1 cellular context compared by ENCODE assay signal in the genomic region with DNA sequence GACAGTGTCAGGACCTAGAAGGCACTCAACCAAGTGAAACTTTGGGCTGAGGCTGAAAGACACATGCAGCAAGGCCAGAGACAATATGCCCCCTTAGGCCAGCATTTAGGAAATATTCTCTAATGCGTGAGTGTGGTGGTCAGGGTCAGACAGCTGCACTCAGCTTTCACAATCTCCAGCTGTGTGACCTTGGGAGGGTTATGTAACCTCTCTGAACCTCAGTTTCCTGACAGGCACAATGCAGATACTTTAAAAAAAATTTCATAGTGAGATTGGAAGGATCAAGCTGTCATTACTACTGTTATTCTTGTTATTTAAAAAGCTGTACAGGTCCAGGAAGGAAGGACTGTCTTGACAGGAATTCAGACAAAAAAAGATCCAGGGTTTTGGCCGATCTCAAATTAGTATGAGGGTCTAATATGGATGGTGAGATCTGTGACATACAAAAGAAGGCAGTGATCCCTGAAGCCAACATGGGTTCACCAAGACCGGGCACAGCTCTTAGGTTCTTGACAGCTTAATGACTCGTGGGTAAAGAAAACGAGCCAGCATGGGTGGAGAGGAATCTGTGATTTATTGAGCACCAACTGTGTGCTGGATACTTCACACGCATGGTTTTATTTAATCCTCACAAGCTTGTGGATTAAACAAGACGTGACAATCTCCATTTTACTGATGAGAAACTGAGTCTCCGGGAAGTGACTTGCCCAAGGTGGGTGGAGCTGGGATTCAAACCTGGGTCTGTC.
TF ChIP-seq lines count a peak whose summit lies in the region.

No MANE protein-coding gene starts in this region.

TF ChIP-seq in HepG2, 621 proteins besides CTCF, POLR2A, EP300 and RAD21 (continued from another document):
- TF ChIP-seq, protein P1, sequence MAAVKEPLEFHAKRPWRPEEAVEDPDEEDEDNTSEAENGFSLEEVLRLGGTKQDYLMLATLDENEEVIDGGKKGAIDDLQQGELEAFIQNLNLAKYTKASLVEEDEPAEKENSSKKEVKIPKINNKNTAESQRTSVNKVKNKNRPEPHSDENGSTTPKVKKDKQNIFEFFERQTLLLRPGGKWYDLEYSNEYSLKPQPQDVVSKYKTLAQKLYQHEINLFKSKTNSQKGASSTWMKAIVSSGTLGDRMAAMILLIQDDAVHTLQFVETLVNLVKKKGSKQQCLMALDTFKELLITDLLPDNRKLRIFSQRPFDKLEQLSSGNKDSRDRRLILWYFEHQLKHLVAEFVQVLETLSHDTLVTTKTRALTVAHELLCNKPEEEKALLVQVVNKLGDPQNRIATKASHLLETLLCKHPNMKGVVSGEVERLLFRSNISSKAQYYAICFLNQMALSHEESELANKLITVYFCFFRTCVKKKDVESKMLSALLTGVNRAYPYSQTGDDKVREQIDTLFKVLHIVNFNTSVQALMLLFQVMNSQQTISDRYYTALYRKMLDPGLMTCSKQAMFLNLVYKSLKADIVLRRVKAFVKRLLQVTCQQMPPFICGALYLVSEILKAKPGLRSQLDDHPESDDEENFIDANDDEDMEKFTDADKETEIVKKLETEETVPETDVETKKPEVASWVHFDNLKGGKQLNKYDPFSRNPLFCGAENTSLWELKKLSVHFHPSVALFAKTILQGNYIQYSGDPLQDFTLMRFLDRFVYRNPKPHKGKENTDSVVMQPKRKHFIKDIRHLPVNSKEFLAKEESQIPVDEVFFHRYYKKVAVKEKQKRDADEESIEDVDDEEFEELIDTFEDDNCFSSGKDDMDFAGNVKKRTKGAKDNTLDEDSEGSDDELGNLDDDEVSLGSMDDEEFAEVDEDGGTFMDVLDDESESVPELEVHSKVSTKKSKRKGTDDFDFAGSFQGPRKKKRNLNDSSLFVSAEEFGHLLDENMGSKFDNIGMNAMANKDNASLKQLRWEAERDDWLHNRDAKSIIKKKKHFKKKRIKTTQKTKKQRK (IDR thresholded peaks at IDR 0.05; ENCODE audit: low read length): no peak
- TF ChIP-seq, protein P2, sequence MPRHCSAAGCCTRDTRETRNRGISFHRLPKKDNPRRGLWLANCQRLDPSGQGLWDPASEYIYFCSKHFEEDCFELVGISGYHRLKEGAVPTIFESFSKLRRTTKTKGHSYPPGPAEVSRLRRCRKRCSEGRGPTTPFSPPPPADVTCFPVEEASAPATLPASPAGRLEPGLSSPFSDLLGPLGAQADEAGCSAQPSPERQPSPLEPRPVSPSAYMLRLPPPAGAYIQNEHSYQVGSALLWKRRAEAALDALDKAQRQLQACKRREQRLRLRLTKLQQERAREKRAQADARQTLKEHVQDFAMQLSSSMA (CRISPR knock-in tag; IDR thresholded peaks at IDR 0.05): no peak
- TF ChIP-seq HES4 (CRISPR knock-in tag; IDR thresholded peaks at IDR 0.05; ENCODE audit: borderline replicate concordance): no peak
- TF ChIP-seq, protein P3, sequence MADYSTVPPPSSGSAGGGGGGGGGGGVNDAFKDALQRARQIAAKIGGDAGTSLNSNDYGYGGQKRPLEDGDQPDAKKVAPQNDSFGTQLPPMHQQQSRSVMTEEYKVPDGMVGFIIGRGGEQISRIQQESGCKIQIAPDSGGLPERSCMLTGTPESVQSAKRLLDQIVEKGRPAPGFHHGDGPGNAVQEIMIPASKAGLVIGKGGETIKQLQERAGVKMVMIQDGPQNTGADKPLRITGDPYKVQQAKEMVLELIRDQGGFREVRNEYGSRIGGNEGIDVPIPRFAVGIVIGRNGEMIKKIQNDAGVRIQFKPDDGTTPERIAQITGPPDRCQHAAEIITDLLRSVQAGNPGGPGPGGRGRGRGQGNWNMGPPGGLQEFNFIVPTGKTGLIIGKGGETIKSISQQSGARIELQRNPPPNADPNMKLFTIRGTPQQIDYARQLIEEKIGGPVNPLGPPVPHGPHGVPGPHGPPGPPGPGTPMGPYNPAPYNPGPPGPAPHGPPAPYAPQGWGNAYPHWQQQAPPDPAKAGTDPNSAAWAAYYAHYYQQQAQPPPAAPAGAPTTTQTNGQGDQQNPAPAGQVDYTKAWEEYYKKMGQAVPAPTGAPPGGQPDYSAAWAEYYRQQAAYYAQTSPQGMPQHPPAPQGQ (CRISPR knock-in tag; IDR thresholded peaks at IDR 0.05; ENCODE audit: borderline replicate concordance): no peak
- no peak for TF ChIP-seq RELA (CRISPR knock-in tag; IDR thresholded peaks at IDR 0.05)
- TF ChIP-seq ZNF3 (CRISPR knock-in tag; IDR thresholded peaks at IDR 0.05): no peak
- TF ChIP-seq, protein P4, sequence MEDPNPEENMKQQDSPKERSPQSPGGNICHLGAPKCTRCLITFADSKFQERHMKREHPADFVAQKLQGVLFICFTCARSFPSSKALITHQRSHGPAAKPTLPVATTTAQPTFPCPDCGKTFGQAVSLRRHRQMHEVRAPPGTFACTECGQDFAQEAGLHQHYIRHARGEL (CRISPR knock-in tag; IDR thresholded peaks at IDR 0.05): no peak
- TF ChIP-seq, protein P5, sequence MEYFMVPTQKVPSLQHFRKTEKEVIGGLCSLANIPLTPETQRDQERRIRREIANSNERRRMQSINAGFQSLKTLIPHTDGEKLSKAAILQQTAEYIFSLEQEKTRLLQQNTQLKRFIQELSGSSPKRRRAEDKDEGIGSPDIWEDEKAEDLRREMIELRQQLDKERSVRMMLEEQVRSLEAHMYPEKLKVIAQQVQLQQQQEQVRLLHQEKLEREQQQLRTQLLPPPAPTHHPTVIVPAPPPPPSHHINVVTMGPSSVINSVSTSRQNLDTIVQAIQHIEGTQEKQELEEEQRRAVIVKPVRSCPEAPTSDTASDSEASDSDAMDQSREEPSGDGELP (IDR thresholded peaks at IDR 0.05; ENCODE audit: borderline replicate concordance, low read depth): no peak
- no peak for TF ChIP-seq ZNF777 (CRISPR knock-in tag; IDR thresholded peaks at IDR 0.05)
- no peak for TF ChIP-seq SMAD3 (CRISPR knock-in tag; IDR thresholded peaks at IDR 0.05)
- TF ChIP-seq ZSCAN31 (CRISPR knock-in tag; IDR thresholded peaks at IDR 0.05; ENCODE audit: low read depth): no peak
- TF ChIP-seq, protein P6, sequence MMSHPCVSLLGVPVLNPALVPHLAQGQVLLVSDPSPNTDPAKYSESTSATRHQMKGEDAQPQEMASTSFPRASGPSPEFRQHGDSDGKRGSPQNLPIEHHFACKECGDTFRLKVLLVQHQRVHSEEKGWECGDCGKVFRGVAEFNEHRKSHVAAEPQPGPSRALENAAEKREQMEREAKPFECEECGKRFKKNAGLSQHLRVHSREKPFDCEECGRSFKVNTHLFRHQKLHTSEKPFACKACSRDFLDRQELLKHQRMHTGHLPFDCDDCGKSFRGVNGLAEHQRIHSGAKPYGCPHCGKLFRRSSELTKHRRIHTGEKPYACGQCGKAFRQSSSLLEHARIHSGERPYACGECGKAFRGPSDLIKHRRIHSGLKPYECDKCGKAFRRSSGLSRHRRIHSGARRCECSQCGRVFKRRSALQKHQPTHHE (CRISPR knock-in tag; IDR thresholded peaks at IDR 0.05; ENCODE audit: borderline replicate concordance): no peak
- no peak for TF ChIP-seq POLR2AphosphoS5 (IDR thresholded peaks at IDR 0.05; ENCODE audit: low read depth, low read length)
- no peak for TF ChIP-seq ZNF589 (CRISPR knock-in tag; conservative IDR thresholded peaks at IDR 0.05)
